Comparison of ENCODE assay signal across 1 cellular context in genomic region chr9:292915-293314, GRCh38.
TF ChIP-seq lines count a peak whose summit lies in the region.

No MANE protein-coding gene starts in this region.

TF ChIP-seq in HepG2, 621 proteins besides CTCF, POLR2A, EP300 and RAD21 (continued from another document):
- no peak for TF ChIP-seq HNRNPL (IDR thresholded peaks at IDR 0.05; ENCODE audit: low read depth, low read length)
- TF ChIP-seq ZNF34 (CRISPR knock-in tag; IDR thresholded peaks at IDR 0.05; ENCODE audit: borderline replicate concordance): no peak
- TF ChIP-seq CCAR2 (optimal IDR thresholded peaks at IDR 0.05; ENCODE audit: low read depth, low read length): no peak
- no peak for TF ChIP-seq ZNF496 (CRISPR knock-in tag; IDR thresholded peaks at IDR 0.05; ENCODE audit: insufficient replicate concordance)
- TF ChIP-seq PATZ1 (CRISPR knock-in tag; IDR thresholded peaks at IDR 0.05): no peak
- TF ChIP-seq ZMAT3 (CRISPR knock-in tag; conservative IDR thresholded peaks at IDR 0.05): no peak
- no peak for TF ChIP-seq ZNF205 (CRISPR knock-in tag; IDR thresholded peaks at IDR 0.05)
- TF ChIP-seq RFX5 (IDR thresholded peaks at IDR 0.05; ENCODE audit: low read depth, low read length): no peak
- no peak for TF ChIP-seq ZNF614 (CRISPR knock-in tag; IDR thresholded peaks at IDR 0.05; ENCODE audit: borderline replicate concordance)
- TF ChIP-seq ZFP91 (CRISPR knock-in tag; IDR thresholded peaks at IDR 0.05; ENCODE audit: borderline replicate concordance): no peak
- TF ChIP-seq ZFP1 (CRISPR knock-in tag; IDR thresholded peaks at IDR 0.05): no peak
- TF ChIP-seq KDM5A (IDR thresholded peaks at IDR 0.05; ENCODE audit: borderline replicate concordance, low read length): no peak
- no peak for TF ChIP-seq SP2 (CRISPR knock-in tag; IDR thresholded peaks at IDR 0.05)
- no peak for TF ChIP-seq MAZ (IDR thresholded peaks at IDR 0.05; ENCODE audit: borderline replicate concordance, low read depth, low read length)
- no peak for TF ChIP-seq MAZ (CRISPR knock-in tag; IDR thresholded peaks at IDR 0.05; ENCODE audit: low read depth)
- no peak for TF ChIP-seq ZNF777 (CRISPR knock-in tag; IDR thresholded peaks at IDR 0.05)
- no peak for TF ChIP-seq ZNF564 (CRISPR knock-in tag; IDR thresholded peaks at IDR 0.05)
- TF ChIP-seq PCBP1 (IDR thresholded peaks at IDR 0.05; ENCODE audit: borderline replicate concordance, low read depth, low read length): no peak
- TF ChIP-seq HNF1A (IDR thresholded peaks at IDR 0.05; ENCODE audit: low read depth): no peak
- no peak for TF ChIP-seq HNF1A (CRISPR knock-in tag; IDR thresholded peaks at IDR 0.05; ENCODE audit: borderline replicate concordance)
